ENCODE assay signal across 21 cellular contexts in genomic region chr1:246798606-246799496, GRCh38.
DNase-seq lines count a peak whose midpoint lies in the region; ATAC-seq and TF ChIP-seq lines count a peak whose summit lies in the region.
"Had no signal": no experiment of that assay in that cellular context is flagged by ENCODE, and none has a peak within 500 bp of the region (broad histone marks: within the 10 kb centered on the region; RNA-seq: fewer than 3 reads in every experiment).

No MANE protein-coding gene starts in this region.

- intact Hi-C loops in left ventricle myocardium superior (cut with micrococcal nuclease) (no loop called here), gastrocnemius medialis (cut with DNase I; ENCODE audit: low total_unique reads) (no loop called here)

- in situ Hi-C loops in G401 (cut with HindIII; ENCODE audit: low sequenced_read_pairs), result no loop called here
- in situ Hi-C loops in gastrocnemius medialis (cut with MboI; ENCODE audit: low sequenced_read_pairs in 4 of 4), result no loop called here

- H3K4me3 ChIP-seq in WERI-Rb-1 (ENCODE audit: low read depth, low read length) (peak overlapping the region; percentile 8; the same call in 1 of the 2 replicates), gastrocnemius medialis (no peak overlapping the region)
- H3K4me3 ChIP-seq: PC-9 had no signal

- peak; percentile 86 for ATAC-seq in left ventricle myocardium superior
- peak; percentile 74 to 90 for ATAC-seq in gastrocnemius medialis
- ATAC-seq in HG03521 (IDR thresholded peaks at IDR 0.05; ENCODE audit: unreplicated experiment), result no peak
- ATAC-seq: activated CD4-positive, alpha-beta T cell treated with anti-CD3 and anti-CD28 coated beads for 36 hours; CD8-positive, alpha-beta T cell had no signal

- DNase-seq in G401 (ENCODE audit: low spot score) (peak; percentile 54), WERI-Rb-1 (peak; percentile 51), left ventricle myocardium superior (peak; percentile 58), gastrocnemius medialis (peak; percentile 46 to 74), D341Med (ENCODE audit: low spot score) (no peak), dermis blood vessel endothelial cell (no peak), immature natural killer cell (no peak)
- DNase-seq: activated CD4-positive, alpha-beta T cell treated with anti-CD3 and anti-CD28 coated beads for 36 hours; brain microvascular endothelial cell; CD8-positive, alpha-beta T cell; DMS79; HFFc6; hypothalamus; mesendoderm; NCI-H2029 treated with DMSO at 0.1 percent for 48 hours; PC-9 had no signal

- H3K27ac ChIP-seq in WERI-Rb-1 (no peak overlapping the region), gastrocnemius medialis (peak overlapping the region; percentile 6 to 70 (median 62))
- H3K27ac ChIP-seq: brain microvascular endothelial cell, KMS-11, PC-9 had no signal

- H3K36me3 Mint-ChIP-seq in immature natural killer cell, result no peaks in the 10 kb centered on the region
- H3K36me3 Mint-ChIP-seq: CD8-positive, alpha-beta T cell had no signal

- peaks cover 9 to 11% of the 10 kb centered on the region in 2 donors for H3K4me1 ChIP-seq in gastrocnemius medialis

- H3K36me3 ChIP-seq in WERI-Rb-1 (no peaks in the 10 kb centered on the region), gastrocnemius medialis (no peaks in the 10 kb centered on the region)
- H3K36me3 ChIP-seq: brain microvascular endothelial cell had no signal

- TF ChIP-seq POLR2A in gastrocnemius medialis (IDR thresholded peaks at IDR 0.05), result peak in 1 of 2 donors; percentile 21

- no peaks in the 10 kb centered on the region for H3K4me1 Mint-ChIP-seq in immature natural killer cell
- H3K4me1 Mint-ChIP-seq: activated CD4-positive, alpha-beta T cell treated with anti-CD3 and anti-CD28 coated beads for 36 hours had no signal

- H3K27me3 ChIP-seq in WERI-Rb-1 (ENCODE audit: insufficient read depth, low read depth, severe bottlenecking), result no peaks in the 10 kb centered on the region
- no peaks in the 10 kb centered on the region for H3K27me3 ChIP-seq in gastrocnemius medialis
- H3K27me3 ChIP-seq: brain microvascular endothelial cell had no signal

- H3K9me3 ChIP-seq in WERI-Rb-1 (ENCODE audit: severe bottlenecking), result peaks cover 2% of the 10 kb centered on the region
- no peaks in the 10 kb centered on the region for H3K9me3 ChIP-seq in gastrocnemius medialis

- TF ChIP-seq CTCF in WERI-Rb-1 (IDR thresholded peaks at IDR 0.05; ENCODE audit: low read depth, low read length) (no peak), gastrocnemius medialis (IDR thresholded peaks at IDR 0.05 in 4 of 5, conservative IDR thresholded peaks at IDR 0.05 in 1 of 5) (no peak)

- no peak overlapping the region for H3K27ac Mint-ChIP-seq in immature natural killer cell
- H3K27ac Mint-ChIP-seq: activated CD4-positive, alpha-beta T cell treated with anti-CD3 and anti-CD28 coated beads for 36 hours; activated T-helper 1 cell treated with anti-CD3 and anti-CD28 coated beads, Interleukin-12 subunit alpha, Interleukin-12 subunit beta, Interleukin-2, Interleukin-4 antibody, amounts not matched to agents 30 ng/mL and 10 ng/mL and 1 ng/mL, durations not matched to agents 14 hours and 24 hours and 36 hours; CD8-positive, alpha-beta T cell; dendritic cell treated with granulocyte-macrophage colony-stimulating factor and Interleukin-4, amounts not matched to agents 40 ng/mL and 50 ng/mL, for 4 days; HFFc6 had no signal

- no peak overlapping the region for H3K4me3 Mint-ChIP-seq in immature natural killer cell
- H3K4me3 Mint-ChIP-seq: activated CD4-positive, alpha-beta T cell treated with anti-CD3 and anti-CD28 coated beads for 36 hours; activated T-helper 1 cell treated with anti-CD3 and anti-CD28 coated beads, Interleukin-12 subunit alpha, Interleukin-12 subunit beta, Interleukin-2, Interleukin-4 antibody, amounts not matched to agents 30 ng/mL and 10 ng/mL and 1 ng/mL, durations not matched to agents 14 hours and 24 hours and 36 hours; CD8-positive, alpha-beta T cell; dendritic cell treated with granulocyte-macrophage colony-stimulating factor and Interleukin-4, amounts not matched to agents 40 ng/mL and 50 ng/mL, for 4 days; HFFc6; neural crest cell had no signal

- H3K27me3 Mint-ChIP-seq in immature natural killer cell (ENCODE audit: low read depth in 3 of 3), result peaks cover 0 to 8% (median 4%) of the 10 kb centered on the region in 3 donors
- H3K27me3 Mint-ChIP-seq: activated CD4-positive, alpha-beta T cell treated with anti-CD3 and anti-CD28 coated beads for 36 hours; dendritic cell treated with granulocyte-macrophage colony-stimulating factor and Interleukin-4, amounts not matched to agents 40 ng/mL and 50 ng/mL, for 4 days had no signal

- no peaks in the 10 kb centered on the region for H3K9me3 Mint-ChIP-seq in immature natural killer cell
- H3K9me3 Mint-ChIP-seq: activated T-helper 1 cell treated with anti-CD3 and anti-CD28 coated beads, Interleukin-12 subunit alpha, Interleukin-12 subunit beta, Interleukin-2, Interleukin-4 antibody, amounts not matched to agents 30 ng/mL and 10 ng/mL and 1 ng/mL, durations not matched to agents 14 hours and 24 hours and 36 hours; CD8-positive, alpha-beta T cell; dendritic cell treated with granulocyte-macrophage colony-stimulating factor and Interleukin-4, amounts not matched to agents 40 ng/mL and 50 ng/mL, for 4 days; neural crest cell had no signal

Comparison
In these comparisons a context has a peak if more than half of its experiments do, and no peak if none do; other contexts are left out.
1. DNase-seq: peak in G401 (single experiment), WERI-Rb-1 (single experiment), left ventricle myocardium superior (single experiment) and gastrocnemius medialis (2 of 2); none in D341Med (single experiment), dermis blood vessel endothelial cell (single experiment) and immature natural killer cell (0 of 3).